ENCODE assay signal across 8 cellular contexts in the genomic region with DNA sequence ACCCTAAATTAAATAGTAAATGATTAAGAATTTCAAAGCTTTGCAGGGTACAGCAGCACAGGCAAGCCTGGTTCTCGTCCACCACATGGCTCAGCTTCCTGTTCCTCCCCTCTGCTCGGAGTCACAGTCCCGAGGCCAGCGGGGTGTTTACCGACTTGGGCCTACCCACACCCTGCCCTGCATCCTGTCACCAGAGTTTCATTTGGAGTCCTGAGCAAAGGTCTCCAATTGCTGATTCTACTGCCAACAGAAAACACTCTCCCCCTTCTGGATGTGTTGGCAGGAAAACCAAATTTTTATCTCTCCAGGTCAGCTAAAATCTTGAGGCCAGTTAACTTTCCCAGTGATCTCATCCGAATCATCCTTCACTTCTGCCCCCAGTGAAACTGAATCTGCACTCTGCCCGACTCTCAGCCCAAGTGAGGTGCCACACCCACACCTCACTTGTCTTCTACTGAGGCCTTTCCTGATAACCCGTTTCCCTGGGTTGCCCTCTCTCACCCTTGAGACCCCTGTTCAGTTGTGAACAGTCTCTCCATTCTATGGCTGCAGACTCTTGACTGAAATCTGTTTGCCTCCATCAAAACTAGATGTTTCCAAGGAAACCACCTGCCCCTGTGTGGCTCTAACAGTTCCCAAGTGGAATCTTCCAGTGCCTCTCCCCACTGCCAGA.
DNase-seq lines count a peak whose midpoint lies in the region; TF ChIP-seq lines count a peak whose summit lies in the region.

No MANE protein-coding gene starts in this region.

- H3K36me3 Mint-ChIP-seq in HFFc6 (ENCODE audit: low read depth): no peaks in the 10 kb centered on the region

- H3K27me3 Mint-ChIP-seq in HFFc6 (ENCODE audit: insufficient read depth): no peaks in the 10 kb centered on the region; the same call in 1 of the 2 replicates

- no peaks in the 10 kb centered on the region for H3K9me3 Mint-ChIP-seq in HFFc6

- peaks cover 39% of the 10 kb centered on the region for H3K4me1 Mint-ChIP-seq in HFFc6 (ENCODE audit: low read depth)

- H3K27ac Mint-ChIP-seq in HFFc6: peak overlapping the region; percentile 94

- DNase-seq in HFFc6 (peak; percentile 86), NCI-H446 treated with DMSO at 0.1 percent for 48 hours (lab: John Stamatoyannopoulos, UW) (peak; percentile 4), germinal center (ENCODE audit: low spot score) (peak; percentile 64), H7 (no peak), COR-L47 (lab: John Stamatoyannopoulos, UW) (no peak)
- peak; percentile 81 to 85 for DNase-seq in activated T-cell treated with anti-CD3 and anti-CD28 coated beads, Interleukin-2, amount 50 U/mL, for 48 hours
- DNase-seq in stimulated activated CD4-positive, alpha-beta T cell treated with anti-CD3 and anti-CD28 coated beads, Interleukin-15, amount 100 ng/mL, for 24 hours: peak; percentile 84

- no peaks in the 10 kb centered on the region for H3K27me3 ChIP-seq in H7 (ENCODE audit: control insufficient read depth, insufficient read depth, low read length)

- no peaks in the 10 kb centered on the region for H3K36me3 ChIP-seq in H7 (replicated peaks; ENCODE audit: control insufficient read depth, insufficient read depth, low read length)

- no peak overlapping the region for H3K4me3 ChIP-seq in H7 (ENCODE audit: insufficient read depth, low read depth, low read length)

- H3K4me3 Mint-ChIP-seq in HFFc6: peak overlapping the region; percentile 23; the same call in 1 of the 2 replicates

- TF ChIP-seq CTCF in GM12872 (IDR thresholded peaks at IDR 0.05; ENCODE audit: insufficient read depth, low read depth, low read length): 0 out of 3 replicates have a peak, but pooled peaks have one; percentile 11
- TF ChIP-seq CTCF in HFFc6 (IDR thresholded peaks at IDR 0.05): peak; percentile 38; the same call in 1 of the 2 replicates

Comparison
In these comparisons a context has a peak if more than half of its experiments do, and no peak if none do; other contexts are left out.
1. DNase-seq: peak in HFFc6 (single experiment), NCI-H446 treated with DMSO at 0.1 percent for 48 hours (single experiment), activated T-cell treated with anti-CD3 and anti-CD28 coated beads, Interleukin-2, amount 50 U/mL, for 48 hours (2 of 2), germinal center (single experiment) and stimulated activated CD4-positive, alpha-beta T cell treated with anti-CD3 and anti-CD28 coated beads, Interleukin-15, amount 100 ng/mL, for 24 hours (single experiment); none in H7 (single experiment) and COR-L47 (single experiment).